16 cellular contexts compared by ENCODE assay signal in the genomic region with DNA sequence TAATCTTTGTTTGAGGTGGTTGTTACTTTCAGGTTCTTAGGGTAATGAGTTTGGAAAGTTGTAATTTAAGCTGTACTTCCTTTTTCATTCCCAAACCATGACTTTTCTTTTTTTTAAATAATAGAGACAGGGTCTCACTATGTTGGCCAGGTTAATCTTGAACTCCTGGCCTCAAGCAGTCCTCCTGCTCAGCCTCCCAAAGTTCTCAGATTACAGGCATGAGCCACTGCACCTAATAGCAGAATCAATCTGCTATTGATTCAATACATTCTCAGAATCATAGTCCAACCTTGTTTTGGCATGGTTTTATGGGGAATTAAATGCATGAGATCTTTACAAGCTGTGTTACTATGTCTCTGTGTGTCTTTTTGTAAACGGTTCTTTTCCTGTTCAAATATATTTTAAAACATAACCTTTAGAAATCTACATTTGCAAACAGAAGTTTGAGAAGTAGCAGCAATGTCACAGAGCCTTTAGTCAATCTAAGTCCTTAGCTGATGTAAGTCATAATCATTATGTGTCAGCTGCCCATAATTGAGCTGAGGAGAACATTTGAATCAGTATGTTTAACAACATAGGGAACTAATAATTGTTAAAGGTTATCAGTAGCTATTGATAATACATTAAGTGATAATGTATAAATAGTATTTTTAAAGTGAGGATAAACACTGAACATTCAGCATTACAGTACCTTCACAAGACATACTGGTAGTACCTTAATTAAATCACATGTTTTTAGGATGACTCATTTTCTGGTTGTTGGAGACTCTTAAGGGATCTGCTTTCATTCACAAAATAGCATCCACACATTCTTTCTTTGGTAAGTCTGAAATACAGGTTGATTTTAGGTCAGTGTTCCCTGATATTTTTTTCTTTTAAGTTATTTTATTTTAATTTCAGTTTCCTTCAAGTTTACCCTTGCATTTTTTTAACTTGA. TPM values are rescaled to one million over a fixed set of nuclear protein-coding genes. Genes with fewer than 3 reads are reported as not detected.
DNase-seq lines count a peak whose midpoint lies in the region; ATAC-seq and TF ChIP-seq lines count a peak whose summit lies in the region.
"Had no signal": no experiment of that assay in that cellular context is flagged by ENCODE, and none has a peak within 500 bp of the region (broad histone marks: within the 10 kb centered on the region; RNA-seq: fewer than 3 reads in every experiment).

No MANE protein-coding gene starts in this region.

- POLR2A ChIA-PET in RWPE1 (lab: Yijun Ruan, JAX; ENCODE audit: low non-redundant PET): no interaction called here

- CTCF ChIA-PET in activated naive CD4-positive, alpha-beta T cell treated with anti-CD3 and anti-CD28 coated beads, Interleukin-2, amount 10 ng/mL, durations not matched to agents 7 days and 5 days (lab: Charles Lee): interaction anchor here (0.6 to 1.6 kb wide), 3 partner anchors 9 to 52 kb away, joined by 3 to 4 read pairs (median 3); partner anchors contain the start of gene INPP5F
- CTCF ChIA-PET in RWPE1 (lab: Yijun Ruan, JAX): interaction anchor here (0.6 to 1.2 kb wide), 2 partner anchors 85 to 126 kb away, joined by 3 read pairs; no protein-coding TSS in a partner anchor

- ATAC-seq in activated naive CD4-positive, alpha-beta T cell treated with anti-CD3 and anti-CD28 coated beads, Interleukin-2, amount 50 U/mL, for 72 hours: peak; percentile 65 to 81
- peak; percentile 61 for ATAC-seq in stimulated activated naive CD8-positive, alpha-beta T cell treated with anti-CD3 and anti-CD28 coated beads, Interleukin-15, amount 100 ng/mL, for 72 hours
- no peak for ATAC-seq in GM19463 (IDR thresholded peaks at IDR 0.05; ENCODE audit: unreplicated experiment)
- no peak for ATAC-seq in T-helper 17 cell
- ATAC-seq: heart right ventricle, natural killer cell had no signal

- peaks cover 8 to 9% of the 10 kb centered on the region in 2 donors for H3K36me3 Mint-ChIP-seq in activated naive CD4-positive, alpha-beta T cell treated with anti-CD3 and anti-CD28 coated beads, Interleukin-2, amount 50 U/mL, for 72 hours
- peaks cover 5% of the 10 kb centered on the region for H3K36me3 Mint-ChIP-seq in activated naive CD4-positive, alpha-beta T cell treated with anti-CD3 and anti-CD28 coated beads, Interleukin-2, amount 10 ng/mL, durations not matched to agents 7 days and 5 days
- H3K36me3 Mint-ChIP-seq in T-helper 17 cell (ENCODE audit: low read depth): no peaks in the 10 kb centered on the region
- H3K36me3 Mint-ChIP-seq: natural killer cell had no signal

- no peak for DNase-seq in activated naive CD4-positive, alpha-beta T cell treated with anti-CD3 and anti-CD28 coated beads, Interleukin-2, amount 50 U/mL, for 72 hours (ENCODE audit: low spot score in 2 of 2)
- DNase-seq in activated naive CD4-positive, alpha-beta T cell treated with anti-CD3 and anti-CD28 coated beads, Interleukin-2, amount 10 ng/mL, durations not matched to agents 7 days and 5 days: no peak
- DNase-seq in RWPE1 (ENCODE audit: low spot score): peak; percentile 83
- DNase-seq in fibroblast of pulmonary artery (ENCODE audit: low read depth): peak; percentile 37
- DNase-seq in stimulated activated naive CD8-positive, alpha-beta T cell treated with anti-CD3 and anti-CD28 coated beads, Interleukin-15, amount 100 ng/mL, for 72 hours: no peak
- DNase-seq in RPMI8226: no peak
- no peak for DNase-seq in T-helper 17 cell
- DNase-seq: caudate nucleus, heart right ventricle, natural killer cell, NCI-H446 treated with DMSO at 0.1 percent for 48 hours, stomach had no signal

- H3K27me3 Mint-ChIP-seq in activated naive CD4-positive, alpha-beta T cell treated with anti-CD3 and anti-CD28 coated beads, Interleukin-2, amount 10 ng/mL, durations not matched to agents 7 days and 5 days: no peaks in the 10 kb centered on the region
- H3K27me3 Mint-ChIP-seq in stimulated activated naive CD8-positive, alpha-beta T cell treated with anti-CD3 and anti-CD28 coated beads, Interleukin-15, amount 100 ng/mL, for 72 hours: no peaks in the 10 kb centered on the region
- H3K27me3 Mint-ChIP-seq in T-helper 17 cell: no peaks in the 10 kb centered on the region
- H3K27me3 Mint-ChIP-seq: IgD-negative memory B cell had no signal

- no peak overlapping the region for H3K4me3 Mint-ChIP-seq in activated naive CD4-positive, alpha-beta T cell treated with anti-CD3 and anti-CD28 coated beads, Interleukin-2, amount 10 ng/mL, durations not matched to agents 7 days and 5 days
- H3K4me3 Mint-ChIP-seq in stimulated activated naive CD8-positive, alpha-beta T cell treated with anti-CD3 and anti-CD28 coated beads, Interleukin-15, amount 100 ng/mL, for 72 hours: no peak overlapping the region
- H3K4me3 Mint-ChIP-seq in T-helper 17 cell: no peak overlapping the region
- H3K4me3 Mint-ChIP-seq: natural killer cell; T-helper 1 cell treated with Interleukin-12 subunit alpha and Interleukin-12 subunit beta and Interleukin-4 antibody, amounts not matched to agents 30 μg/mL and 1 μg/mL, for 36 hours had no signal

- no peaks in the 10 kb centered on the region for H3K9me3 Mint-ChIP-seq in activated naive CD4-positive, alpha-beta T cell treated with anti-CD3 and anti-CD28 coated beads, Interleukin-2, amount 50 U/mL, for 72 hours
- H3K9me3 Mint-ChIP-seq in activated naive CD4-positive, alpha-beta T cell treated with anti-CD3 and anti-CD28 coated beads, Interleukin-2, amount 10 ng/mL, durations not matched to agents 7 days and 5 days: no peaks in the 10 kb centered on the region
- H3K9me3 Mint-ChIP-seq in stimulated activated naive CD8-positive, alpha-beta T cell treated with anti-CD3 and anti-CD28 coated beads, Interleukin-15, amount 100 ng/mL, for 72 hours: no peaks in the 10 kb centered on the region
- H3K9me3 Mint-ChIP-seq: IgD-negative memory B cell; natural killer cell; T-helper 1 cell treated with Interleukin-12 subunit alpha and Interleukin-12 subunit beta and Interleukin-4 antibody, amounts not matched to agents 30 μg/mL and 1 μg/mL, for 36 hours had no signal

- no peak overlapping the region for H3K4me3 ChIP-seq in fibroblast of pulmonary artery (replicated peaks; ENCODE audit: low read depth, low read length)
- H3K4me3 ChIP-seq: BLaER1, heart right ventricle, stomach had no signal

- no peaks in the 10 kb centered on the region for H3K9me3 ChIP-seq in T-helper 17 cell (ENCODE audit: control insufficient read depth, low read length, poor library complexity, severe bottlenecking)
- H3K9me3 ChIP-seq: BLaER1, heart right ventricle, stomach had no signal

- H3K27ac ChIP-seq in RWPE1: no peak overlapping the region
- H3K27ac ChIP-seq: BLaER1, heart right ventricle, stomach had no signal

- H3K4me1 Mint-ChIP-seq in activated naive CD4-positive, alpha-beta T cell treated with anti-CD3 and anti-CD28 coated beads, Interleukin-2, amount 10 ng/mL, durations not matched to agents 7 days and 5 days: peaks cover 21% of the 10 kb centered on the region
- peaks cover 65% of the 10 kb centered on the region for H3K4me1 Mint-ChIP-seq in stimulated activated naive CD8-positive, alpha-beta T cell treated with anti-CD3 and anti-CD28 coated beads, Interleukin-15, amount 100 ng/mL, for 72 hours
- H3K4me1 Mint-ChIP-seq in T-helper 17 cell: peaks cover 21% of the 10 kb centered on the region

- TF ChIP-seq CTCF in RWPE1 (conservative IDR thresholded peaks at IDR 0.05; ENCODE audit: low read depth) (no peak), fibroblast of pulmonary artery (IDR thresholded peaks at IDR 0.05; ENCODE audit: low read length, missing control alignments) (no peak)

- peak overlapping the region in 1 of 2 donors; percentile 84 for H3K27ac Mint-ChIP-seq in activated naive CD4-positive, alpha-beta T cell treated with anti-CD3 and anti-CD28 coated beads, Interleukin-2, amount 50 U/mL, for 72 hours
- H3K27ac Mint-ChIP-seq in activated naive CD4-positive, alpha-beta T cell treated with anti-CD3 and anti-CD28 coated beads, Interleukin-2, amount 10 ng/mL, durations not matched to agents 7 days and 5 days: no peak overlapping the region
- peak overlapping the region in 1 of 2 donors; percentile 12 for H3K27ac Mint-ChIP-seq in stimulated activated naive CD8-positive, alpha-beta T cell treated with anti-CD3 and anti-CD28 coated beads, Interleukin-15, amount 100 ng/mL, for 72 hours
- no peak overlapping the region for H3K27ac Mint-ChIP-seq in T-helper 17 cell
- H3K27ac Mint-ChIP-seq: IgD-negative memory B cell; natural killer cell; T-helper 1 cell treated with Interleukin-12 subunit alpha and Interleukin-12 subunit beta and Interleukin-4 antibody, amounts not matched to agents 30 μg/mL and 1 μg/mL, for 36 hours had no signal

RNA-seq across cellular contexts. Expression of gene INPP5F, which starts 8.8 kb away (rescaled TPM):
- 10 to 100 TPM; 23.0 to 27.3 TPM for total RNA-seq in activated naive CD4-positive, alpha-beta T cell treated with anti-CD3 and anti-CD28 coated beads, Interleukin-2, amount 50 U/mL, for 72 hours
- total RNA-seq in T-helper 17 cell: 10 to 100 TPM; 10.4 to 11.9 TPM

Comparison
In these comparisons a context has a peak if more than half of its experiments do, and no peak if none do; other contexts are left out.
1. ATAC-seq: peak in activated naive CD4-positive, alpha-beta T cell treated with anti-CD3 and anti-CD28 coated beads, Interleukin-2, amount 50 U/mL, for 72 hours (2 of 2) and stimulated activated naive CD8-positive, alpha-beta T cell treated with anti-CD3 and anti-CD28 coated beads, Interleukin-15, amount 100 ng/mL, for 72 hours (single experiment); none in GM19463 (single experiment) and T-helper 17 cell (single experiment).
2. DNase-seq: peak in RWPE1 (single experiment) and fibroblast of pulmonary artery (single experiment); none in activated naive CD4-positive, alpha-beta T cell treated with anti-CD3 and anti-CD28 coated beads, Interleukin-2, amount 50 U/mL, for 72 hours (0 of 2), activated naive CD4-positive, alpha-beta T cell treated with anti-CD3 and anti-CD28 coated beads, Interleukin-2, amount 10 ng/mL, durations not matched to agents 7 days and 5 days (single experiment), stimulated activated naive CD8-positive, alpha-beta T cell treated with anti-CD3 and anti-CD28 coated beads, Interleukin-15, amount 100 ng/mL, for 72 hours (0 of 2), RPMI8226 (single experiment) and T-helper 17 cell (0 of 3).